Comparison of ENCODE assay signal across 1 cellular context in genomic region chr7:155815332-155816191, GRCh38.
TF ChIP-seq lines count a peak whose summit lies in the region.

No MANE protein-coding gene starts in this region.

TF ChIP-seq in endothelial cell of umbilical vein, 7 proteins besides CTCF, POLR2A, EP300 and RAD21:
- no peak for TF ChIP-seq JUN (IDR thresholded peaks at IDR 0.05; ENCODE audit: borderline replicate concordance, insufficient read depth, insufficient read length, low read depth)
- no peak for TF ChIP-seq POLR2AphosphoS5 (IDR thresholded peaks at IDR 0.05; ENCODE audit: insufficient read depth, low read depth, low read length)
- no peak for TF ChIP-seq FOS (IDR thresholded peaks at IDR 0.05; ENCODE audit: borderline replicate concordance, insufficient read depth, low read length)
- TF ChIP-seq GATA2 (IDR thresholded peaks at IDR 0.05; ENCODE audit: insufficient read depth, insufficient read length, low read depth, low read length) = no peak
- TF ChIP-seq EZH2 (IDR thresholded peaks at IDR 0.05; ENCODE audit: borderline replicate concordance, low read depth, low read length, severe bottlenecking) = no peak
- no peak for TF ChIP-seq MYC (IDR thresholded peaks at IDR 0.05; ENCODE audit: low read depth, low read length)
- TF ChIP-seq MAX (IDR thresholded peaks at IDR 0.05; ENCODE audit: insufficient read depth, insufficient read length) = no peak
TF ChIP-seq in endothelial cell of umbilical vein: peak in this region for 0.
